Comparison of ENCODE assay signal across 10 cellular contexts in the genomic region with DNA sequence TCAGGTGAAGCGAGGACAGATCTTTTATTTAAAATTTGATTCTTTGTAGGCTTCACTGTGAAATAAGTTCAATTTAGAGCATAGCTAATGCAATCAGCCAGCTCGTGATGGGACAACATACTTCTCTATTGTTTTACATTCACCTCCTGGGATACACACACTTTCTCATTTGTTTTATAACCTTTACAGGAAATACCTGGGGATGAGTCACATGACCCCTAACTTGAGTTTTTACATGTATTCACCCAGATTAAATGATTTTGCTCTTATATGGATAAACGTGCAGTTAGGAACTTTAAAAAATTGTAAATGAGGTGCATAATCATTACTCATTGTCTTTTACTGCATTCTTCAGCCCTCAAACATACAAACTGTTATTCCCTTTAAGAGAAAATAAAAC.
DNase-seq lines count a peak whose midpoint lies in the region; ATAC-seq and TF ChIP-seq lines count a peak whose summit lies in the region.
"Had no signal": no experiment of that assay in that cellular context is flagged by ENCODE, and none has a peak within 500 bp of the region (broad histone marks: within the 10 kb centered on the region; RNA-seq: fewer than 3 reads in every experiment).

No MANE protein-coding gene starts in this region.

- CTCF ChIA-PET in SK-N-SH (lab: Yijun Ruan, JAX): interaction anchor here (0.8 to 5.6 kb wide), 3 partner anchors 15 to 98 kb away, joined by 3 to 43 read pairs (median 3); no protein-coding TSS in a partner anchor
- CTCF ChIA-PET in T-cell (lab: Charles Lee): interaction anchor here in 1 of 2 donors (1.1 to 1.3 kb wide), 2 partner anchors 13 to 15 kb away, joined by 3 read pairs; no protein-coding TSS in a partner anchor

- POLR2A ChIA-PET in SK-N-SH (lab: Yijun Ruan, JAX): no interaction called here
- POLR2A ChIA-PET in T-cell (lab: Charles Lee): no interaction called here

- WGBS in SK-N-SH (ENCODE audit: low lambda C conversion rate): 46% methylated on average over 3 of the region's 3 CpGs
- WGBS in gastroesophageal sphincter (ENCODE audit: low coverage in 1 of 2), 2 donors: 60 to 68% methylated on average over 3 of the region's 3 CpGs
- WGBS in smooth muscle cell (ENCODE audit: low lambda C conversion rate): 59% methylated on average over 3 of the region's 3 CpGs

- H3F3A ChIP-seq in SK-N-SH (replicated peaks; ENCODE audit: insufficient read depth) (no peaks in the 10 kb centered on the region), smooth muscle cell (ENCODE audit: low read depth) (no peaks in the 10 kb centered on the region)

- H3K27ac Mint-ChIP-seq in T-cell: no peak overlapping the region

- no peak for TF ChIP-seq EP300 in SK-N-SH (IDR thresholded peaks at IDR 0.05; ENCODE audit: borderline replicate concordance in 1 of 2, low read depth in 1 of 2, low read length in 1 of 2)
- TF ChIP-seq EP300 in gastroesophageal sphincter (IDR thresholded peaks at IDR 0.05): no peak

- H2AFZ ChIP-seq in SK-N-SH (ENCODE audit: low read depth) (peak overlapping the region; percentile 17; the same call in 1 of the 2 replicates), smooth muscle cell (ENCODE audit: low read depth) (no peak overlapping the region)

- H3K9ac ChIP-seq in SK-N-SH (peak overlapping the region; percentile 11; the same call in 1 of the 2 replicates), smooth muscle cell (ENCODE audit: low read depth) (no peak overlapping the region)

- peaks cover 8 to 13% of the 10 kb centered on the region in 2 donors for H3K27me3 Mint-ChIP-seq in T-cell

- H3K27ac ChIP-seq in SK-N-SH (ENCODE audit: low read depth in 2 of 2, low read length in 1 of 2): peak overlapping the region in 1 of 2 experiments; percentile 3; a peak in 1 of 4 replicates
- H3K27ac ChIP-seq in gastroesophageal sphincter: peak overlapping the region; percentile 27 to 80 (median 66)
- no peak overlapping the region for H3K27ac ChIP-seq in smooth muscle cell (ENCODE audit: low read depth)

- DNase-seq in SK-N-SH (no peak), T-cell (no peak), smooth muscle cell (lab: John Stamatoyannopoulos, UW; ENCODE audit: unreplicated experiment) (no peak), pons (ENCODE audit: low spot score) (no peak), iPS-NIHi7 (ENCODE audit: extremely low spot score) (no peak), HUDEP-2 (lab: John Stamatoyannopoulos, UW; ENCODE audit: unreplicated experiment in 76 of 76) (no peak)
- DNase-seq: 8988T, heart left ventricle had no signal

- no peak for TF ChIP-seq POLR2A in gastroesophageal sphincter (IDR thresholded peaks at IDR 0.05)

- TF ChIP-seq RAD21 in SK-N-SH (IDR thresholded peaks at IDR 0.05; ENCODE audit: low read length): no peak

- ATAC-seq in SK-N-SH treated with all-trans-retinoic acid at 6 μM for 48 hours (no peak), T-cell (replicated peaks in 1 of 4) (no peak), gastroesophageal sphincter (no peak)

- H3K4me2 ChIP-seq in SK-N-SH (peak overlapping the region; percentile 37; the same call in 1 of the 2 replicates), smooth muscle cell (peak overlapping the region; percentile 77)

- H4K20me1 ChIP-seq in SK-N-SH (ENCODE audit: insufficient read depth): no peaks in the 10 kb centered on the region
- no peaks in the 10 kb centered on the region for H4K20me1 ChIP-seq in smooth muscle cell (ENCODE audit: low read depth)

- H3K27me3 ChIP-seq in SK-N-SH (ENCODE audit: insufficient read depth) (no peaks in the 10 kb centered on the region), gastroesophageal sphincter (no peaks in the 10 kb centered on the region), smooth muscle cell (ENCODE audit: low read depth) (peaks cover 20% of the 10 kb centered on the region)

- H3K4me1 ChIP-seq in SK-N-SH (ENCODE audit: control insufficient read depth in 1 of 2, insufficient read depth in 2 of 2, low read depth in 1 of 2, low read length in 1 of 2) (peaks cover 2 to 12% of the 10 kb centered on the region in 2 experiments; a peak in 3 of 4 replicates), gastroesophageal sphincter (peaks cover 0 to 29% (median 0%) of the 10 kb centered on the region in 3 donors), smooth muscle cell (ENCODE audit: low read depth) (peaks cover 4% of the 10 kb centered on the region)

- H3K4me1 Mint-ChIP-seq in T-cell: peaks cover 16 to 24% (median 21%) of the 10 kb centered on the region in 3 donors

- H3K4me3 ChIP-seq in SK-N-SH (ENCODE audit: low read depth in 2 of 2, low read length in 1 of 2) (no peak overlapping the region), gastroesophageal sphincter (peak overlapping the region; percentile 31 to 51), smooth muscle cell (peak overlapping the region; percentile 45)

- peak overlapping the region; percentile 79 to 84 (median 79) for H3K4me3 Mint-ChIP-seq in T-cell

- no peaks in the 10 kb centered on the region for H3K9me3 Mint-ChIP-seq in T-cell

- no peaks in the 10 kb centered on the region for H3K36me3 Mint-ChIP-seq in T-cell

- no peaks in the 10 kb centered on the region for H3K36me3 ChIP-seq in SK-N-SH (replicated peaks in 1 of 2; ENCODE audit: control insufficient read depth in 1 of 2, insufficient read depth in 2 of 2, low read length in 1 of 2)
- H3K36me3 ChIP-seq in gastroesophageal sphincter: no peaks in the 10 kb centered on the region
- H3K36me3 ChIP-seq in smooth muscle cell (ENCODE audit: low read depth): no peaks in the 10 kb centered on the region
- H3K36me3 ChIP-seq: heart left ventricle had no signal

- H3K79me2 ChIP-seq in SK-N-SH (ENCODE audit: insufficient read depth): no peaks in the 10 kb centered on the region
- no peaks in the 10 kb centered on the region for H3K79me2 ChIP-seq in smooth muscle cell (ENCODE audit: low read depth)

- TF ChIP-seq CTCF in SK-N-SH (IDR thresholded peaks at IDR 0.05) (no peak), gastroesophageal sphincter (IDR thresholded peaks at IDR 0.05) (no peak), smooth muscle cell (IDR thresholded peaks at IDR 0.05; ENCODE audit: borderline replicate concordance, insufficient read depth, poor library complexity, severe bottlenecking) (no peak)

- H3K9me3 ChIP-seq in SK-N-SH: no peaks in the 10 kb centered on the region
- H3K9me3 ChIP-seq in gastroesophageal sphincter: no peaks in the 10 kb centered on the region
- no peaks in the 10 kb centered on the region for H3K9me3 ChIP-seq in smooth muscle cell (replicated peaks; ENCODE audit: low read depth)
- H3K9me3 ChIP-seq: heart left ventricle had no signal

- no peaks in the 10 kb centered on the region for H3K9me2 ChIP-seq in SK-N-SH

TF ChIP-seq in SK-N-SH, 30 proteins besides CTCF, POLR2A, EP300 and RAD21 (continues in another document):
- TF ChIP-seq, protein P1, sequence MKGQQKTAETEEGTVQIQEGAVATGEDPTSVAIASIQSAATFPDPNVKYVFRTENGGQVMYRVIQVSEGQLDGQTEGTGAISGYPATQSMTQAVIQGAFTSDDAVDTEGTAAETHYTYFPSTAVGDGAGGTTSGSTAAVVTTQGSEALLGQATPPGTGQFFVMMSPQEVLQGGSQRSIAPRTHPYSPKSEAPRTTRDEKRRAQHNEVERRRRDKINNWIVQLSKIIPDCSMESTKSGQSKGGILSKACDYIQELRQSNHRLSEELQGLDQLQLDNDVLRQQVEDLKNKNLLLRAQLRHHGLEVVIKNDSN (IDR thresholded peaks at IDR 0.05; ENCODE audit: borderline replicate concordance, low read depth): no peak
- no peak; the same call in 1 of the 2 replicates for TF ChIP-seq RXRA (IDR thresholded peaks at IDR 0.05; ENCODE audit: borderline replicate concordance, low read depth)
- TF ChIP-seq, protein P2, sequence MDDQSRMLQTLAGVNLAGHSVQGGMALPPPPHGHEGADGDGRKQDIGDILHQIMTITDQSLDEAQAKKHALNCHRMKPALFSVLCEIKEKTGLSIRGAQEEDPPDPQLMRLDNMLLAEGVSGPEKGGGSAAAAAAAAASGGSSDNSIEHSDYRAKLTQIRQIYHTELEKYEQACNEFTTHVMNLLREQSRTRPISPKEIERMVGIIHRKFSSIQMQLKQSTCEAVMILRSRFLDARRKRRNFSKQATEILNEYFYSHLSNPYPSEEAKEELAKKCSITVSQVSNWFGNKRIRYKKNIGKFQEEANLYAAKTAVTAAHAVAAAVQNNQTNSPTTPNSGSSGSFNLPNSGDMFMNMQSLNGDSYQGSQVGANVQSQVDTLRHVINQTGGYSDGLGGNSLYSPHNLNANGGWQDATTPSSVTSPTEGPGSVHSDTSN (IDR thresholded peaks at IDR 0.05): no peak
- no peak for TF ChIP-seq TCF12 (IDR thresholded peaks at IDR 0.05)
- no peak for TF ChIP-seq YY1 (IDR thresholded peaks at IDR 0.05; ENCODE audit: low read depth)
- TF ChIP-seq MEF2A (IDR thresholded peaks at IDR 0.05; ENCODE audit: borderline replicate concordance, low read depth): no peak
- no peak for TF ChIP-seq RCOR1 (IDR thresholded peaks at IDR 0.05; ENCODE audit: low read length)
- no peak for TF ChIP-seq TEAD4 (IDR thresholded peaks at IDR 0.05; ENCODE audit: borderline replicate concordance, insufficient read depth)

TF ChIP-seq in SK-N-SH treated with all-trans-retinoic acid at 6 μM for 48 hours, 23 proteins besides CTCF, POLR2A, EP300 and RAD21 (continues in another document):
- TF ChIP-seq, protein P3, sequence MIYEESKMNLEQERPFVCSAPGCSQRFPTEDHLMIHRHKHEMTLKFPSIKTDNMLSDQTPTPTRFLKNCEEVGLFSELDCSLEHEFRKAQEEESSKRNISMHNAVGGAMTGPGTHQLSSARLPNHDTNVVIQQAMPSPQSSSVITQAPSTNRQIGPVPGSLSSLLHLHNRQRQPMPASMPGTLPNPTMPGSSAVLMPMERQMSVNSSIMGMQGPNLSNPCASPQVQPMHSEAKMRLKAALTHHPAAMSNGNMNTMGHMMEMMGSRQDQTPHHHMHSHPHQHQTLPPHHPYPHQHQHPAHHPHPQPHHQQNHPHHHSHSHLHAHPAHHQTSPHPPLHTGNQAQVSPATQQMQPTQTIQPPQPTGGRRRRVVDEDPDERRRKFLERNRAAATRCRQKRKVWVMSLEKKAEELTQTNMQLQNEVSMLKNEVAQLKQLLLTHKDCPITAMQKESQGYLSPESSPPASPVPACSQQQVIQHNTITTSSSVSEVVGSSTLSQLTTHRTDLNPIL (CRISPR knock-in tag; IDR thresholded peaks at IDR 0.05; ENCODE audit: low read depth): no peak
- TF ChIP-seq SNAI2 (CRISPR knock-in tag; IDR thresholded peaks at IDR 0.05): no peak
- TF ChIP-seq ISL1 (CRISPR knock-in tag; IDR thresholded peaks at IDR 0.05): no peak
- TF ChIP-seq ZNF70 (CRISPR knock-in tag; IDR thresholded peaks at IDR 0.05): no peak
- no peak for TF ChIP-seq OSR1 (CRISPR knock-in tag; IDR thresholded peaks at IDR 0.05)
- no peak for TF ChIP-seq TOX (CRISPR knock-in tag; IDR thresholded peaks at IDR 0.05; ENCODE audit: borderline replicate concordance)
- no peak for TF ChIP-seq ZNF8 (CRISPR knock-in tag; IDR thresholded peaks at IDR 0.05)
- no peak for TF ChIP-seq PPARA (CRISPR knock-in tag; IDR thresholded peaks at IDR 0.05; ENCODE audit: borderline replicate concordance)

Comparison
In these comparisons a context has a peak if more than half of its experiments do, and no peak if none do; other contexts are left out.
1. H3K4me3 ChIP-seq: peak in gastroesophageal sphincter (2 of 2) and smooth muscle cell (single experiment); none in SK-N-SH (0 of 2).